ENCODE assay signal across 2 cellular contexts in the genomic region with DNA sequence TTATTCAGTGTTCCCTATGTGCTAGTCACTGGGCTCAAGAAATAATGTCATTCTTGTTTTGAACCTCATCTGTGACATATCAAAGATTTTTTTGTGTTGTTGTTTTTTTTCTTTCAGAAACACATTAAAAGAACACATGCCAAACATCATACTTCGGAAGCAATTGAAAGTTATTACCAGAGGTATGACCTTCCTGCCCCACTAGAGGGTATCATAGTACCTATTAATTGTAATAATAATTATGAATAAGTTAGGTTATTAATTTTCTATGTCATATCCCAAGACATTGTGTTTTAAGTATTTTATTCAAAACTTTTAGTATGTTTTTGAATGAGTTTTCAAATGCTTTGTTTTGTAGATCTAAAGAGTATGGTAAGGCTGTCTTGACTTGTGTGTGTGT.
TF ChIP-seq lines count a peak whose summit lies in the region.

No MANE protein-coding gene starts in this region.

TF ChIP-seq in IMR-90, 13 proteins besides CTCF, POLR2A, EP300 and RAD21 (continued from another document):
- TF ChIP-seq MAFK (IDR thresholded peaks at IDR 0.05; ENCODE audit: low read depth, low read length) (no peak), MAZ (IDR thresholded peaks at IDR 0.05; ENCODE audit: borderline replicate concordance, low read depth, low read length) (no peak), USF2 (IDR thresholded peaks at IDR 0.05; ENCODE audit: low read depth, low read length) (no peak), CHD1 (IDR thresholded peaks at IDR 0.05; ENCODE audit: low read depth, low read length) (no peak), SMC3 (IDR thresholded peaks at IDR 0.05; ENCODE audit: low read depth, low read length) (peak; percentile 22; the same call in 1 of the 2 replicates), NFE2L2 (IDR thresholded peaks at IDR 0.05; ENCODE audit: low read depth, low read length) (no peak), FOS (IDR thresholded peaks at IDR 0.05; ENCODE audit: low read depth, low read length) (no peak)

TF ChIP-seq in liver, 16 proteins besides CTCF, POLR2A, EP300 and RAD21:
- TF ChIP-seq, protein P1, sequence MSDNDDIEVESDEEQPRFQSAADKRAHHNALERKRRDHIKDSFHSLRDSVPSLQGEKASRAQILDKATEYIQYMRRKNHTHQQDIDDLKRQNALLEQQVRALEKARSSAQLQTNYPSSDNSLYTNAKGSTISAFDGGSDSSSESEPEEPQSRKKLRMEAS (IDR thresholded peaks at IDR 0.05) = no peak
- TF ChIP-seq HNF4A (conservative IDR thresholded peaks at IDR 0.05) (no peak), YY1 (IDR thresholded peaks at IDR 0.05) (no peak), SP1 (IDR thresholded peaks at IDR 0.05) (no peak), NR2F2 (IDR thresholded peaks at IDR 0.05) (no peak), ZBTB33 (IDR thresholded peaks at IDR 0.05) (no peak), ATF3 (IDR thresholded peaks at IDR 0.05) (no peak), GABPA (IDR thresholded peaks at IDR 0.05 in 1 of 2, conservative IDR thresholded peaks at IDR 0.05 in 1 of 2) (no peak)
- TF ChIP-seq, protein P2, sequence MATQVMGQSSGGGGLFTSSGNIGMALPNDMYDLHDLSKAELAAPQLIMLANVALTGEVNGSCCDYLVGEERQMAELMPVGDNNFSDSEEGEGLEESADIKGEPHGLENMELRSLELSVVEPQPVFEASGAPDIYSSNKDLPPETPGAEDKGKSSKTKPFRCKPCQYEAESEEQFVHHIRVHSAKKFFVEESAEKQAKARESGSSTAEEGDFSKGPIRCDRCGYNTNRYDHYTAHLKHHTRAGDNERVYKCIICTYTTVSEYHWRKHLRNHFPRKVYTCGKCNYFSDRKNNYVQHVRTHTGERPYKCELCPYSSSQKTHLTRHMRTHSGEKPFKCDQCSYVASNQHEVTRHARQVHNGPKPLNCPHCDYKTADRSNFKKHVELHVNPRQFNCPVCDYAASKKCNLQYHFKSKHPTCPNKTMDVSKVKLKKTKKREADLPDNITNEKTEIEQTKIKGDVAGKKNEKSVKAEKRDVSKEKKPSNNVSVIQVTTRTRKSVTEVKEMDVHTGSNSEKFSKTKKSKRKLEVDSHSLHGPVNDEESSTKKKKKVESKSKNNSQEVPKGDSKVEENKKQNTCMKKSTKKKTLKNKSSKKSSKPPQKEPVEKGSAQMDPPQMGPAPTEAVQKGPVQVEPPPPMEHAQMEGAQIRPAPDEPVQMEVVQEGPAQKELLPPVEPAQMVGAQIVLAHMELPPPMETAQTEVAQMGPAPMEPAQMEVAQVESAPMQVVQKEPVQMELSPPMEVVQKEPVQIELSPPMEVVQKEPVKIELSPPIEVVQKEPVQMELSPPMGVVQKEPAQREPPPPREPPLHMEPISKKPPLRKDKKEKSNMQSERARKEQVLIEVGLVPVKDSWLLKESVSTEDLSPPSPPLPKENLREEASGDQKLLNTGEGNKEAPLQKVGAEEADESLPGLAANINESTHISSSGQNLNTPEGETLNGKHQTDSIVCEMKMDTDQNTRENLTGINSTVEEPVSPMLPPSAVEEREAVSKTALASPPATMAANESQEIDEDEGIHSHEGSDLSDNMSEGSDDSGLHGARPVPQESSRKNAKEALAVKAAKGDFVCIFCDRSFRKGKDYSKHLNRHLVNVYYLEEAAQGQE (IDR thresholded peaks at IDR 0.05) = no peak
TF ChIP-seq in liver: peak in this region for 0.
